In genomic region chr10:1712314-1712713, GRCh38 we compare ENCODE assay signal across 26 cellular contexts.
"Had no signal": no experiment of that assay in that cellular context is flagged by ENCODE, and none has a peak within 500 bp of the region (broad histone marks: within the 10 kb centered on the region; RNA-seq: fewer than 3 reads in every experiment).

No MANE protein-coding gene starts in this region.

- H3K27me3 ChIP-seq: right lobe of liver, transverse colon, uterus had no signal

- H3K4me3 ChIP-seq: esophagus squamous epithelium, heart right ventricle, left lung, mucosa of descending colon, right lobe of liver, smooth muscle cell, suprapubic skin, transverse colon, upper lobe of right lung, uterus had no signal

- DNase-seq: effector memory CD8-positive, alpha-beta T cell; erythroblast; esophagus squamous epithelium; foreskin melanocyte; glutamatergic neuron; heart right ventricle; hippocampal formation; left cardiac atrium; left lung; mesenchymal stem cell; mucosa of descending colon; naive B cell; right lobe of liver; stimulated activated CD4-positive, alpha-beta T cell treated with anti-CD3 and anti-CD28 coated beads, Interleukin-12 subunit alpha, Interleukin-12 subunit beta, amount 100 ng/mL, for 4 hours; stimulated activated CD4-positive, alpha-beta T cell treated with anti-CD3 and anti-CD28 coated beads, Interleukin-1b, Interleukin-23, amount 100 ng/mL, for 48 hours; stimulated activated CD4-positive, alpha-beta T cell treated with anti-CD3 and anti-CD28 coated beads, Interleukin-4, amount 100 ng/mL, for 1 hour; stimulated activated CD8-positive, alpha-beta memory T cell treated with anti-CD3 and anti-CD28 coated beads, Interleukin-4, amount 100 ng/mL, for 48 hours; stimulated activated naive CD4-positive, alpha-beta T cell; stimulated activated naive CD8-positive, alpha-beta T cell treated with anti-CD3 and anti-CD28 coated beads, Interleukin-15, amount 100 ng/mL, for 72 hours; transverse colon; upper lobe of right lung; uterus had no signal

- ATAC-seq: effector memory CD8-positive, alpha-beta T cell; heart right ventricle; left cardiac atrium; left lung; mucosa of descending colon; natural killer cell treated with Interleukin-12 subunit alpha and Interleukin-12 subunit beta and Interleukin-15 and Interleukin-18, amount 100 ng/mL, for 72 hours; right lobe of liver; stimulated activated naive CD8-positive, alpha-beta T cell treated with anti-CD3 and anti-CD28 coated beads, Interleukin-15, amount 100 ng/mL, for 72 hours; upper lobe of right lung had no signal

- H3K36me3 ChIP-seq: esophagus squamous epithelium, heart right ventricle, left lung, neutrophil, right lobe of liver, suprapubic skin, transverse colon, upper lobe of right lung, uterus had no signal
